22 cellular contexts compared by ENCODE assay signal in the genomic region with DNA sequence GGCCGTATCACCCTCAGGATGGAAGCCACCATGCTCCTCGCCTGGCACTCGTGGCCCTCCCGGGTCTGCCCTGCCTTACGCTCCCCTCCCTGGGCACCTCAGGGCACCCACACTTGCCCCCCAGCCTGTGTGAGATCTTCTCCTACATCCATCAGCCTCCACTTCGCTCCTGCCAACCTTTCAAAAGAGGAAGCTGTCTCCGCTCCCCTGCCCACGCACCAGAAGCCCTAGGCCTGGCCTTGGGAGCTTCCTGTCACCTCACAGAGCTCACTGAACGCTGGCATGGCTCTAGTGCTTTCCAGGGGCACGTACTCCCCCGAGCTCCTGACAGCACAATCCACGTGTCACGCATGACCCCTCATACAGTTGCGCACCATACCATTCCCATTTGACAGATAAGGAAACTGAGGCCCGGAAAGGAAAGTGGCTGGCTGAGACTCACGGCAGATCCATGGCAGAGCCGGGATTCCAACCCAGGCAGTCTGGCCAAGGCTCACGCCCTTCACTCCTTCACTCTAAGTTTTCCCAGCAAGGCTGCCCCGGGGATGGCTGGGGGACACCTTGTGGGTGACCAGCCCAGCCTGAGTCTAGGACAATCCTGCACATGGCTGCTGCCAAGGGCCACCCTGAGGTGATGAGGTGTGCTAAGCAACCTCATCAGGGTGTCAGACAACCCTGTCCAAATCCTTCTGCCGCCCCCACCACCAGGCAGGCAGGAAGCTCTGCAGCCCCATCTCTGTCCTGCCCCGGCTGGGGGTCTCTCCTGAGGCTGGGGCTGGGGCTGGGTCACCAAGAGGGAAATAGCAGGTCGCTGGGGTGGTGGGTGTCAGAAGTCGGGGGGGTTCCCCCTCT. TPM values are rescaled to one million over a fixed set of nuclear protein-coding genes. Genes with fewer than 3 reads are reported as not detected.
DNase-seq lines count a peak whose midpoint lies in the region; ATAC-seq and TF ChIP-seq lines count a peak whose summit lies in the region.
"Had no signal": no experiment of that assay in that cellular context is flagged by ENCODE, and none has a peak within 500 bp of the region (broad histone marks: within the 10 kb centered on the region; RNA-seq: fewer than 3 reads in every experiment).

No MANE protein-coding gene starts in this region.

- no peak for TF ChIP-seq CTCF in neural progenitor cell (IDR thresholded peaks at IDR 0.05)

- no peak for ATAC-seq in GM18873 (IDR thresholded peaks at IDR 0.05; ENCODE audit: low FRiP score, unreplicated experiment)
- ATAC-seq in HG02571 (IDR thresholded peaks at IDR 0.05; ENCODE audit: unreplicated experiment), result no peak

- H4K20me1 ChIP-seq in neural progenitor cell (ENCODE audit: low read depth), result peaks cover 41% of the 10 kb centered on the region

- H3K27me3 ChIP-seq in H7 (ENCODE audit: control insufficient read depth, insufficient read depth, low read length) (no peaks in the 10 kb centered on the region), neural progenitor cell (no peaks in the 10 kb centered on the region)
- H3K27me3 ChIP-seq: esophagus squamous epithelium, MG63, stomach, vagina had no signal

- no peak overlapping the region for H3K4me2 ChIP-seq in neural progenitor cell

- H3K9me3 Mint-ChIP-seq in neural progenitor cell, result peaks cover 2% of the 10 kb centered on the region
- H3K9me3 Mint-ChIP-seq: CD4-positive, alpha-beta T cell had no signal

- H3K4me3 ChIP-seq in H7 (ENCODE audit: insufficient read depth, low read depth, low read length) (no peak overlapping the region), neural progenitor cell (no peak overlapping the region)
- H3K4me3 ChIP-seq: esophagus squamous epithelium, MG63, stomach, vagina had no signal

- no peak overlapping the region for H3K9ac ChIP-seq in neural progenitor cell

- no peaks in the 10 kb centered on the region for H3K79me2 ChIP-seq in neural progenitor cell (ENCODE audit: low read depth)

- no peak overlapping the region for H3K27ac ChIP-seq in neural progenitor cell
- H3K27ac ChIP-seq: stomach, vagina had no signal

- no peak overlapping the region for H2AFZ ChIP-seq in neural progenitor cell (replicated peaks)

- no peak overlapping the region for H3K27ac Mint-ChIP-seq in neural progenitor cell
- H3K27ac Mint-ChIP-seq: CD4-positive, alpha-beta T cell had no signal

- no peaks in the 10 kb centered on the region for H3K9me3 ChIP-seq in neural progenitor cell (ENCODE audit: low read depth)
- H3K9me3 ChIP-seq: vagina had no signal

- peak overlapping the region; percentile 20 for H3K4me3 Mint-ChIP-seq in neural progenitor cell
- H3K4me3 Mint-ChIP-seq: activated naive CD4-positive, alpha-beta T cell treated with anti-CD3 and anti-CD28 coated beads, Interleukin-2, amount 10 ng/mL, durations not matched to agents 7 days and 5 days; CD4-positive, alpha-beta T cell had no signal

- peaks cover 2% of the 10 kb centered on the region for H3K27me3 Mint-ChIP-seq in neural progenitor cell (ENCODE audit: insufficient read depth, low read depth)
- H3K27me3 Mint-ChIP-seq: activated naive CD4-positive, alpha-beta T cell treated with anti-CD3 and anti-CD28 coated beads, Interleukin-2, amount 10 ng/mL, durations not matched to agents 7 days and 5 days; CD4-positive, alpha-beta T cell had no signal

- H3K4me1 ChIP-seq in neural progenitor cell, result no peaks in the 10 kb centered on the region
- H3K4me1 ChIP-seq: vagina had no signal

- H3K4me1 Mint-ChIP-seq in neural progenitor cell, result peaks cover 18% of the 10 kb centered on the region
- H3K4me1 Mint-ChIP-seq: activated naive CD4-positive, alpha-beta T cell treated with anti-CD3 and anti-CD28 coated beads, Interleukin-2, amount 10 ng/mL, durations not matched to agents 7 days and 5 days had no signal

- peaks cover 13% of the 10 kb centered on the region for H3K36me3 Mint-ChIP-seq in neural progenitor cell

- H3K36me3 ChIP-seq in H7 (replicated peaks; ENCODE audit: control insufficient read depth, insufficient read depth, low read length), result no peaks in the 10 kb centered on the region
- peaks cover 1% of the 10 kb centered on the region for H3K36me3 ChIP-seq in neural progenitor cell

- DNase-seq in AG08396 (ENCODE audit: low spot score) (peak; percentile 10), H7 (peak; percentile 46), UCSD-AML1 (lab: John Stamatoyannopoulos, UW; ENCODE audit: unreplicated experiment) (peak; percentile 86), neural progenitor cell (ENCODE audit: low spot score) (no peak), NCI-H187 (lab: John Stamatoyannopoulos, UW) (no peak)
- DNase-seq in stimulated activated CD4-positive, alpha-beta T cell treated with anti-CD3 and anti-CD28 coated beads, Interleukin-4, amount 100 ng/mL, for 4 hours, result no peak
- DNase-seq: activated CD4-positive, CD25-positive, alpha-beta regulatory T cell; activated naive CD4-positive, alpha-beta T cell treated with anti-CD3 and anti-CD28 coated beads, Interleukin-2, amount 10 ng/mL, durations not matched to agents 7 days and 5 days; activated T-cell treated with anti-CD3 and anti-CD28 coated beads, Interleukin-2, amount 50 U/mL, for 48 hours; CD4-positive, alpha-beta T cell; central memory CD4-positive, alpha-beta T cell; DMS53; esophagus squamous epithelium; MG63; NCI-H2029; NCI-H446 treated with DMSO at 0.1 percent for 48 hours; retina; stomach had no signal

- H3F3A ChIP-seq in neural progenitor cell (ENCODE audit: low read depth), result peaks cover 7% of the 10 kb centered on the region

RNA-seq across cellular contexts. Expression of gene PPP1R12C, which starts 19.3 kb away (rescaled TPM):
- 57.5 and 66.4 TPM in 2 replicates for total RNA-seq in H7 (2014; rRNA removed; shearing (Covaris generic))
- total RNA-seq in neural progenitor cell (ENCODE audit: low replicate concordance), result 21.8 and 62.7 TPM in 2 replicates

RNA-seq across cellular contexts. Expression of gene EPS8L1, which starts 22.4 kb away (rescaled TPM):
- total RNA-seq in H7 (2014; rRNA removed; shearing (Covaris generic)), result 20.0 and 22.9 TPM in 2 replicates
- total RNA-seq in neural progenitor cell (ENCODE audit: low replicate concordance), result 7.0 and 17.5 TPM in 2 replicates

RNA-seq across cellular contexts. Expression of gene RDH13, which starts 35.1 kb away (rescaled TPM):
- total RNA-seq in H7 (2014; rRNA removed; shearing (Covaris generic)), result 21.2 and 24.4 TPM in 2 replicates
- 9.0 and 9.4 TPM in 2 replicates for total RNA-seq in neural progenitor cell (ENCODE audit: low replicate concordance)

RNA-seq across cellular contexts. Expression of gene TNNT1, which starts 50.9 kb away (rescaled TPM):
- 33.8 and 44.8 TPM in 2 replicates for total RNA-seq in H7 (2014; rRNA removed; shearing (Covaris generic))
- 74.1 and 121 TPM in 2 replicates for total RNA-seq in neural progenitor cell (ENCODE audit: low replicate concordance)
- total RNA-seq: CD4-positive, alpha-beta T cell had no signal

RNA-seq across cellular contexts. Expression of gene TNNI3, which starts 59.4 kb away (rescaled TPM):
- 6.5 and 11.6 TPM in 2 replicates for total RNA-seq in H7 (2014; rRNA removed; shearing (Covaris generic))
- 22.2 and 41.0 TPM in 2 replicates for total RNA-seq in neural progenitor cell (ENCODE audit: low replicate concordance)
- total RNA-seq: aorta; CD4-positive, alpha-beta T cell; esophagus squamous epithelium; stomach; vagina had no signal

Comparison
In these comparisons a context has a peak if more than half of its experiments do, and no peak if none do; other contexts are left out.
1. DNase-seq: peak in AG08396 (single experiment), H7 (single experiment) and UCSD-AML1 (single experiment); none in neural progenitor cell (single experiment), stimulated activated CD4-positive, alpha-beta T cell treated with anti-CD3 and anti-CD28 coated beads, Interleukin-4, amount 100 ng/mL, for 4 hours (0 of 2) and NCI-H187 (0 of 2).